Comparison of ENCODE assay signal across 1 cellular context in the genomic region with DNA sequence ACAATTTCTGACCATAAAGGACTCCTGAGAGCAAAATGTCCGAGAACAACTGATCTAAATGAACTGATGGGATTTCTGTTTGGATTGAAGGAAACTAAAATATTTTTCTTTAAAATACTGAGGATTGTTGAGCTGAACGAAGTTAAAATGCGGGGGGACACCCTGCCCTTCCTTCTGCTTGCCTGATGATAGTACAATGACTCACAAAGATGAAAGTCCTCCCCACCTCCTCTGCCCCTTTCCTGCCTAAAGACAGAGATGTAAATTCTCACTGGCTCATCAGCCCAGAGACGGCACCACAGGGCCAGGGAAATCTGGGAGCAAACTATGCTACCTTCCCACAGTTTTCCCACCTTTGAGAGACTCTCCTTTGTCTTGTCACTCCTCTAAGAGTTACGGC.
TF ChIP-seq lines count a peak whose summit lies in the region.

No MANE protein-coding gene starts in this region.

TF ChIP-seq in GM23338, 12 proteins besides CTCF, POLR2A, EP300 and RAD21 (continued from another document):
- TF ChIP-seq, protein P1, sequence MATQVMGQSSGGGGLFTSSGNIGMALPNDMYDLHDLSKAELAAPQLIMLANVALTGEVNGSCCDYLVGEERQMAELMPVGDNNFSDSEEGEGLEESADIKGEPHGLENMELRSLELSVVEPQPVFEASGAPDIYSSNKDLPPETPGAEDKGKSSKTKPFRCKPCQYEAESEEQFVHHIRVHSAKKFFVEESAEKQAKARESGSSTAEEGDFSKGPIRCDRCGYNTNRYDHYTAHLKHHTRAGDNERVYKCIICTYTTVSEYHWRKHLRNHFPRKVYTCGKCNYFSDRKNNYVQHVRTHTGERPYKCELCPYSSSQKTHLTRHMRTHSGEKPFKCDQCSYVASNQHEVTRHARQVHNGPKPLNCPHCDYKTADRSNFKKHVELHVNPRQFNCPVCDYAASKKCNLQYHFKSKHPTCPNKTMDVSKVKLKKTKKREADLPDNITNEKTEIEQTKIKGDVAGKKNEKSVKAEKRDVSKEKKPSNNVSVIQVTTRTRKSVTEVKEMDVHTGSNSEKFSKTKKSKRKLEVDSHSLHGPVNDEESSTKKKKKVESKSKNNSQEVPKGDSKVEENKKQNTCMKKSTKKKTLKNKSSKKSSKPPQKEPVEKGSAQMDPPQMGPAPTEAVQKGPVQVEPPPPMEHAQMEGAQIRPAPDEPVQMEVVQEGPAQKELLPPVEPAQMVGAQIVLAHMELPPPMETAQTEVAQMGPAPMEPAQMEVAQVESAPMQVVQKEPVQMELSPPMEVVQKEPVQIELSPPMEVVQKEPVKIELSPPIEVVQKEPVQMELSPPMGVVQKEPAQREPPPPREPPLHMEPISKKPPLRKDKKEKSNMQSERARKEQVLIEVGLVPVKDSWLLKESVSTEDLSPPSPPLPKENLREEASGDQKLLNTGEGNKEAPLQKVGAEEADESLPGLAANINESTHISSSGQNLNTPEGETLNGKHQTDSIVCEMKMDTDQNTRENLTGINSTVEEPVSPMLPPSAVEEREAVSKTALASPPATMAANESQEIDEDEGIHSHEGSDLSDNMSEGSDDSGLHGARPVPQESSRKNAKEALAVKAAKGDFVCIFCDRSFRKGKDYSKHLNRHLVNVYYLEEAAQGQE (IDR thresholded peaks at IDR 0.05; ENCODE audit: unreplicated experiment) = no peak
- no peak for TF ChIP-seq POLR2AphosphoS5 (IDR thresholded peaks at IDR 0.05; ENCODE audit: low read depth)
